ENCODE assay signal across 18 cellular contexts in genomic region chr15:60563066-60563465, GRCh38.
DNase-seq lines count a peak whose midpoint lies in the region; ATAC-seq and TF ChIP-seq lines count a peak whose summit lies in the region.
"Had no signal": no experiment of that assay in that cellular context is flagged by ENCODE, and none has a peak within 500 bp of the region (broad histone marks: within the 10 kb centered on the region; RNA-seq: fewer than 3 reads in every experiment).

No MANE protein-coding gene starts in this region.

- no peaks in the 10 kb centered on the region for H3K27me3 Mint-ChIP-seq in T-helper 2 cell treated with Interferon-gamma antibody and Interleukin-4, amounts not matched to agents 5 μg/mL and 100 μg/mL, for 36 hours (ENCODE audit: low read depth)
- H3K27me3 Mint-ChIP-seq in CD4-positive, alpha-beta T cell = no peaks in the 10 kb centered on the region
- H3K27me3 Mint-ChIP-seq in activated CD4-positive, alpha-beta memory T cell treated with anti-CD3 and anti-CD28 coated beads for 36 hours = no peaks in the 10 kb centered on the region
- H3K27me3 Mint-ChIP-seq in immature natural killer cell (ENCODE audit: low read depth in 3 of 3) = peaks cover 0 to 5% (median under 1%) of the 10 kb centered on the region in 3 donors
- H3K27me3 Mint-ChIP-seq: brain had no signal

- CTCF ChIA-PET in CD4-positive, alpha-beta T cell (lab: Charles Lee) = interaction anchor here (0.9 to 1.8 kb wide), 4 partner anchors 8 to 22 kb away, joined by 3 to 5 read pairs (median 4); no protein-coding TSS in a partner anchor
- CTCF ChIA-PET in activated CD4-positive, alpha-beta memory T cell treated with anti-CD3 and anti-CD28 coated beads for 36 hours (lab: Charles Lee) = interaction anchor here (3.9 kb wide), 1 partner anchor 42 kb away, joined by 21 read pairs; no protein-coding TSS in a partner anchor

- H3K4me1 Mint-ChIP-seq in T-helper 2 cell treated with Interferon-gamma antibody and Interleukin-4, amounts not matched to agents 5 μg/mL and 100 μg/mL, for 36 hours (ENCODE audit: low read depth) = peaks cover 29% of the 10 kb centered on the region
- H3K4me1 Mint-ChIP-seq in CD4-positive, alpha-beta T cell (ENCODE audit: low read depth) = peaks cover 78% of the 10 kb centered on the region
- H3K4me1 Mint-ChIP-seq in activated CD4-positive, alpha-beta memory T cell treated with anti-CD3 and anti-CD28 coated beads for 36 hours (ENCODE audit: low read depth) = peaks cover 74% of the 10 kb centered on the region
- H3K4me1 Mint-ChIP-seq in immature natural killer cell = peaks cover 82 to 90% of the 10 kb centered on the region in 2 donors

- no peaks in the 10 kb centered on the region for H3K27me3 ChIP-seq in CD4-positive, alpha-beta T cell (ENCODE audit: control insufficient read depth, insufficient read depth, low read length)
- H3K27me3 ChIP-seq: sigmoid colon, testis had no signal

- no peak for TF ChIP-seq CTCF in CD4-positive, alpha-beta T cell (IDR thresholded peaks at IDR 0.05)

- H3K36me3 Mint-ChIP-seq in T-helper 2 cell treated with Interferon-gamma antibody and Interleukin-4, amounts not matched to agents 5 μg/mL and 100 μg/mL, for 36 hours (ENCODE audit: low read depth) = peaks cover 12% of the 10 kb centered on the region
- H3K36me3 Mint-ChIP-seq in CD4-positive, alpha-beta T cell (ENCODE audit: low read depth) = peaks cover 46% of the 10 kb centered on the region
- H3K36me3 Mint-ChIP-seq in activated CD4-positive, alpha-beta memory T cell treated with anti-CD3 and anti-CD28 coated beads for 36 hours = peaks cover 15% of the 10 kb centered on the region
- H3K36me3 Mint-ChIP-seq in immature natural killer cell = no peaks in the 10 kb centered on the region
- H3K36me3 Mint-ChIP-seq: brain had no signal

- ATAC-seq in CD4-positive, alpha-beta T cell (ENCODE audit: poor library complexity) = no peak
- no peak for ATAC-seq in HG02678 (IDR thresholded peaks at IDR 0.05; ENCODE audit: unreplicated experiment)
- ATAC-seq: left cardiac atrium, SK-N-SH treated with all-trans-retinoic acid at 6 μM for 48 hours had no signal

- intact Hi-C loops in CD4-positive, alpha-beta T cell (cut with DNase I, micrococcal nuclease) = loop anchor here in 1 of 2 experiments (2.0 kb wide), 1 partner anchor 14 kb away; no protein-coding TSS in a partner anchor
- intact Hi-C loops in activated CD4-positive, alpha-beta memory T cell treated with anti-CD3 and anti-CD28 coated beads for 36 hours (cut with micrococcal nuclease) = no loop called here

- peak overlapping the region; percentile 19 for H3K27ac ChIP-seq in CD4-positive, alpha-beta T cell (ENCODE audit: low read depth, low read length)
- H3K27ac ChIP-seq: sigmoid colon had no signal

- DNase-seq in T-helper 2 cell treated with Interferon-gamma antibody and Interleukin-4, amounts not matched to agents 5 μg/mL and 100 μg/mL, for 36 hours (ENCODE audit: low spot score) = no peak
- DNase-seq in T-helper 2 cell = no peak
- DNase-seq in CD4-positive, alpha-beta T cell = no peak
- no peak for DNase-seq in activated CD4-positive, alpha-beta memory T cell treated with anti-CD3 and anti-CD28 coated beads for 36 hours
- DNase-seq in immature natural killer cell = no peak
- DNase-seq in HUDEP-2 (lab: John Stamatoyannopoulos, UW; ENCODE audit: unreplicated experiment in 76 of 76) = no peak
- DNase-seq in GM03348 (ENCODE audit: low spot score) = no peak
- DNase-seq: activated CD4-positive, CD25-positive, alpha-beta regulatory T cell treated with anti-CD3 and anti-CD28 coated beads, Interleukin-2, amount 50 U/mL, for 72 hours; C1 segment of cervical spinal cord; DMS153; left cardiac atrium; mesendoderm; sigmoid colon; testis had no signal

- POLR2A ChIA-PET in CD4-positive, alpha-beta T cell (lab: Charles Lee) = interaction anchor here (0.7 to 13.1 kb wide), 6 partner anchors 12 to 281 kb away, joined by 3 to 240 read pairs (median 8); no protein-coding TSS in a partner anchor
- POLR2A ChIA-PET in activated CD4-positive, alpha-beta memory T cell treated with anti-CD3 and anti-CD28 coated beads for 36 hours (lab: Charles Lee) = interaction anchor here (0.5 to 2.1 kb wide), 5 partner anchors 10 to 17 kb away, joined by 3 to 6 read pairs (median 4); no protein-coding TSS in a partner anchor

- peak overlapping the region; percentile 37 for H3K4me3 Mint-ChIP-seq in T-helper 2 cell treated with Interferon-gamma antibody and Interleukin-4, amounts not matched to agents 5 μg/mL and 100 μg/mL, for 36 hours
- H3K4me3 Mint-ChIP-seq in CD4-positive, alpha-beta T cell = peak overlapping the region; percentile 74
- H3K4me3 Mint-ChIP-seq in activated CD4-positive, alpha-beta memory T cell treated with anti-CD3 and anti-CD28 coated beads for 36 hours = no peak overlapping the region
- H3K4me3 Mint-ChIP-seq in immature natural killer cell = peak overlapping the region; percentile 64 to 77 (median 72)
- H3K4me3 Mint-ChIP-seq: brain, nephron had no signal

- H3K27ac Mint-ChIP-seq in T-helper 2 cell treated with Interferon-gamma antibody and Interleukin-4, amounts not matched to agents 5 μg/mL and 100 μg/mL, for 36 hours = peak overlapping the region; percentile 12
- peak overlapping the region; percentile 85 for H3K27ac Mint-ChIP-seq in CD4-positive, alpha-beta T cell
- H3K27ac Mint-ChIP-seq in activated CD4-positive, alpha-beta memory T cell treated with anti-CD3 and anti-CD28 coated beads for 36 hours = peak overlapping the region; percentile 57
- H3K27ac Mint-ChIP-seq in immature natural killer cell = peak overlapping the region; percentile 84 to 96 (median 94)
- H3K27ac Mint-ChIP-seq: brain, nephron had no signal

- no peaks in the 10 kb centered on the region for H3K9me3 Mint-ChIP-seq in T-helper 2 cell treated with Interferon-gamma antibody and Interleukin-4, amounts not matched to agents 5 μg/mL and 100 μg/mL, for 36 hours
- H3K9me3 Mint-ChIP-seq in CD4-positive, alpha-beta T cell = no peaks in the 10 kb centered on the region
- H3K9me3 Mint-ChIP-seq in activated CD4-positive, alpha-beta memory T cell treated with anti-CD3 and anti-CD28 coated beads for 36 hours = no peaks in the 10 kb centered on the region
- no peaks in the 10 kb centered on the region for H3K9me3 Mint-ChIP-seq in immature natural killer cell
- H3K9me3 Mint-ChIP-seq: brain, nephron had no signal

- no peaks in the 10 kb centered on the region for H3K9me3 ChIP-seq in CD4-positive, alpha-beta T cell (ENCODE audit: control insufficient read depth, low read length)
- H3K9me3 ChIP-seq: sigmoid colon, testis had no signal

Comparison
In these comparisons a context has a peak if more than half of its experiments do, and no peak if none do; other contexts are left out.
1. H3K27ac Mint-ChIP-seq: peak in every context shown above with its lines; median percentile 94 in immature natural killer cell; 85 in CD4-positive, alpha-beta T cell; 57 in activated CD4-positive, alpha-beta memory T cell treated with anti-CD3 and anti-CD28 coated beads for 36 hours; 12 in T-helper 2 cell treated with Interferon-gamma antibody and Interleukin-4, amounts not matched to agents 5 μg/mL and 100 μg/mL, for 36 hours.